ENCODE assay signal across 1 cellular context in genomic region chr17:57849874-57850754, GRCh38.
TF ChIP-seq lines count a peak whose summit lies in the region.

TSS of gene MRPS23 (minus strand) at chr17:57850044. CDS start at chr17:57850010, 34 bp downstream.

TF ChIP-seq in HepG2, 621 proteins besides CTCF, POLR2A, EP300 and RAD21 (continued from another document and continues in another):
- TF ChIP-seq, protein P1, sequence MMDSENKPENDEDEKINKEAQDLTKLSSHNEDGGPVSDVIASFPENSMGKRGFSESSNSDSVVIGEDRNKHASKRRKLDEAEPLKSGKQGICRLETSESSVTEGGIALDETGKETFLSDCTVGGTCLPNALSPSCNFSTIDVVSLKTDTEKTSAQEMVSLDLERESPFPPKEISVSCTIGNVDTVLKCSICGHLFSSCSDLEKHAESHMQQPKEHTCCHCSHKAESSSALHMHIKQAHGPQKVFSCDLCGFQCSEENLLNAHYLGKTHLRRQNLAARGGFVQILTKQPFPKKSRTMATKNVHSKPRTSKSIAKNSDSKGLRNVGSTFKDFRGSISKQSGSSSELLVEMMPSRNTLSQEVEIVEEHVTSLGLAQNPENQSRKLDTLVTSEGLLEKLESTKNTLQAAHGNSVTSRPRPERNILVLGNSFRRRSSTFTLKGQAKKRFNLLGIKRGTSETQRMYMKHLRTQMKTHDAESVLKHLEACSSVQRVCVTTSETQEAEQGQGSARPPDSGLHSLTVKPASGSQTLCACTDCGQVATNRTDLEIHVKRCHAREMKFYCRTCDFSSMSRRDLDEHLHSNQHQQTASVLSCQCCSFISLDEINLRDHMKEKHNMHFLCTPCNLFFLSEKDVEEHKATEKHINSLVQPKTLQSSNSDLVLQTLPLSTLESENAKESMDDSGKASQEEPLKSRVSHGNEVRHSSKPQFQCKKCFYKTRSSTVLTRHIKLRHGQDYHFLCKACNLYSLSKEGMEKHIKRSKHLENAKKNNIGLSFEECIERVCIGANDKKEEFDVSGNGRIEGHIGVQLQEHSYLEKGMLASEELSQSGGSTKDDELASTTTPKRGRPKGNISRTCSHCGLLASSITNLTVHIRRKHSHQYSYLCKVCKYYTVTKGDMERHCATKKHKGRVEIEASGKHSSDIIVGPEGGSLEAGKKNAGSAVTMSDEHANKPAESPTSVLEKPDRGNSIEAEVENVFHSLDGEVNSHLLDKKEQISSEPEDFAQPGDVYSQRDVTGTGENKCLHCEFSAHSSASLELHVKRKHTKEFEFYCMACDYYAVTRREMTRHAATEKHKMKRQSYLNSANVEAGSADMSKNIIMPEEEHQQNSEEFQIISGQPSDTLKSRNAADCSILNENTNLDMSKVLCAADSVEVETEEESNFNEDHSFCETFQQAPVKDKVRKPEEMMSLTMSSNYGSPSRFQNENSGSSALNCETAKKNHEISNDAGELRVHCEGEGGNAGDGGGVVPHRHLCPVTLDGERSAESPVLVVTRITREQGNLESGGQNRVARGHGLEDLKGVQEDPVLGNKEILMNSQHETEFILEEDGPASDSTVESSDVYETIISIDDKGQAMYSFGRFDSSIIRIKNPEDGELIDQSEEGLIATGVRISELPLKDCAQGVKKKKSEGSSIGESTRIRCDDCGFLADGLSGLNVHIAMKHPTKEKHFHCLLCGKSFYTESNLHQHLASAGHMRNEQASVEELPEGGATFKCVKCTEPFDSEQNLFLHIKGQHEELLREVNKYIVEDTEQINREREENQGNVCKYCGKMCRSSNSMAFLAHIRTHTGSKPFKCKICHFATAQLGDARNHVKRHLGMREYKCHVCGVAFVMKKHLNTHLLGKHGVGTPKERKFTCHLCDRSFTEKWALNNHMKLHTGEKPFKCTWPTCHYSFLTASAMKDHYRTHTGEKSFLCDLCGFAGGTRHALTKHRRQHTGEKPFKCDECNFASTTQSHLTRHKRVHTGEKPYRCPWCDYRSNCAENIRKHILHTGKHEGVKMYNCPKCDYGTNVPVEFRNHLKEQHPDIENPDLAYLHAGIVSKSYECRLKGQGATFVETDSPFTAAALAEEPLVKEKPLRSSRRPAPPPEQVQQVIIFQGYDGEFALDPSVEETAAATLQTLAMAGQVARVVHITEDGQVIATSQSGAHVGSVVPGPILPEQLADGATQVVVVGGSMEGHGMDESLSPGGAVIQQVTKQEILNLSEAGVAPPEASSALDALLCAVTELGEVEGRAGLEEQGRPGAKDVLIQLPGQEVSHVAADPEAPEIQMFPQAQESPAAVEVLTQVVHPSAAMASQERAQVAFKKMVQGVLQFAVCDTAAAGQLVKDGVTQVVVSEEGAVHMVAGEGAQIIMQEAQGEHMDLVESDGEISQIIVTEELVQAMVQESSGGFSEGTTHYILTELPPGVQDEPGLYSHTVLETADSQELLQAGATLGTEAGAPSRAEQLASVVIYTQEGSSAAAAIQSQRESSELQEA (CRISPR knock-in tag; IDR thresholded peaks at IDR 0.05; ENCODE audit: not compliant biosample characterization) = peak; percentile 99
- TF ChIP-seq ZNF251 (CRISPR knock-in tag; IDR thresholded peaks at IDR 0.05) (no peak), CREB1 (IDR thresholded peaks at IDR 0.05) (peak; percentile 61), CREB1 (CRISPR knock-in tag; IDR thresholded peaks at IDR 0.05) (peak; percentile 85), ZNF335 (CRISPR knock-in tag; IDR thresholded peaks at IDR 0.05) (peak; percentile 92), MAFG (CRISPR knock-in tag; IDR thresholded peaks at IDR 0.05) (no peak), TCF7L2 (IDR thresholded peaks at IDR 0.05; ENCODE audit: low read depth, low read length) (no peak), ZNF562 (CRISPR knock-in tag; IDR thresholded peaks at IDR 0.05; ENCODE audit: borderline replicate concordance) (no peak; the same call in 1 of the 2 replicates), ZNF34 (CRISPR knock-in tag; IDR thresholded peaks at IDR 0.05; ENCODE audit: borderline replicate concordance) (peak; percentile 95; the same call in 1 of the 2 replicates), TRIM24 (CRISPR knock-in tag; IDR thresholded peaks at IDR 0.05) (no peak), ZNF552 (CRISPR knock-in tag; IDR thresholded peaks at IDR 0.05; ENCODE audit: borderline replicate concordance) (no peak; the same call in 1 of the 2 replicates), ZNF441 (CRISPR knock-in tag; IDR thresholded peaks at IDR 0.05; ENCODE audit: borderline replicate concordance) (peak; percentile 71; the same call in 1 of the 2 replicates), FOXP1 (IDR thresholded peaks at IDR 0.05) (0 out of 2 replicates have a peak, but pooled peaks have one; percentile 60), FOXP1 (CRISPR knock-in tag; IDR thresholded peaks at IDR 0.05) (peak; percentile 59), KLF9 (CRISPR knock-in tag; IDR thresholded peaks at IDR 0.05; ENCODE audit: low read depth) (peak; percentile 80; the same call in 1 of the 2 replicates), PHF20 (CRISPR knock-in tag; IDR thresholded peaks at IDR 0.05) (peak; percentile 99), ZNF20 (CRISPR knock-in tag; IDR thresholded peaks at IDR 0.05) (0 out of 2 replicates have a peak, but pooled peaks have one; percentile 23), ZNF142 (CRISPR knock-in tag; IDR thresholded peaks at IDR 0.05) (no peak), AHR (CRISPR knock-in tag; IDR thresholded peaks at IDR 0.05) (peak; percentile 95; the same call in 1 of the 2 replicates), SOX5 (CRISPR knock-in tag; IDR thresholded peaks at IDR 0.05; ENCODE audit: borderline replicate concordance) (peak; percentile 86), NCOR1 (IDR thresholded peaks at IDR 0.05; ENCODE audit: borderline replicate concordance, low read length) (no peak), ZNF282 (IDR thresholded peaks at IDR 0.05; ENCODE audit: partially characterized antibody) (no peak), NRL (CRISPR knock-in tag; IDR thresholded peaks at IDR 0.05; ENCODE audit: borderline replicate concordance) (peak; percentile 97), DNMT3B (CRISPR knock-in tag; conservative IDR thresholded peaks at IDR 0.05) (peak; percentile 98; the same call in 1 of the 2 replicates), ZNF577 (CRISPR knock-in tag; IDR thresholded peaks at IDR 0.05; ENCODE audit: borderline replicate concordance, low read depth) (no peak), ERF (CRISPR knock-in tag; IDR thresholded peaks at IDR 0.05) (peak; percentile 99), MTF1 (CRISPR knock-in tag; IDR thresholded peaks at IDR 0.05) (no peak; the same call in 1 of the 2 replicates), ZBTB1 (CRISPR knock-in tag; IDR thresholded peaks at IDR 0.05; ENCODE audit: borderline replicate concordance) (no peak), ARID2 (CRISPR knock-in tag; IDR thresholded peaks at IDR 0.05; ENCODE audit: borderline replicate concordance) (peak; percentile 87; the same call in 1 of the 2 replicates), SIX1 (CRISPR knock-in tag; IDR thresholded peaks at IDR 0.05; ENCODE audit: borderline replicate concordance) (peak; percentile 74; the same call in 1 of the 2 replicates), RXRB (CRISPR knock-in tag; IDR thresholded peaks at IDR 0.05; ENCODE audit: borderline replicate concordance) (peak; percentile 95), FIP1L1 (IDR thresholded peaks at IDR 0.05; ENCODE audit: borderline replicate concordance, insufficient read depth, low read depth, low read length) (peak; percentile 81; the same call in 1 of the 2 replicates), DMAP1 (CRISPR knock-in tag; IDR thresholded peaks at IDR 0.05) (peak; percentile 96), NR2F1 (CRISPR knock-in tag; IDR thresholded peaks at IDR 0.05) (0 out of 4 replicates have a peak, but pooled peaks of 1 of the 2 experiments have one; percentile 5)
- TF ChIP-seq, protein P2, sequence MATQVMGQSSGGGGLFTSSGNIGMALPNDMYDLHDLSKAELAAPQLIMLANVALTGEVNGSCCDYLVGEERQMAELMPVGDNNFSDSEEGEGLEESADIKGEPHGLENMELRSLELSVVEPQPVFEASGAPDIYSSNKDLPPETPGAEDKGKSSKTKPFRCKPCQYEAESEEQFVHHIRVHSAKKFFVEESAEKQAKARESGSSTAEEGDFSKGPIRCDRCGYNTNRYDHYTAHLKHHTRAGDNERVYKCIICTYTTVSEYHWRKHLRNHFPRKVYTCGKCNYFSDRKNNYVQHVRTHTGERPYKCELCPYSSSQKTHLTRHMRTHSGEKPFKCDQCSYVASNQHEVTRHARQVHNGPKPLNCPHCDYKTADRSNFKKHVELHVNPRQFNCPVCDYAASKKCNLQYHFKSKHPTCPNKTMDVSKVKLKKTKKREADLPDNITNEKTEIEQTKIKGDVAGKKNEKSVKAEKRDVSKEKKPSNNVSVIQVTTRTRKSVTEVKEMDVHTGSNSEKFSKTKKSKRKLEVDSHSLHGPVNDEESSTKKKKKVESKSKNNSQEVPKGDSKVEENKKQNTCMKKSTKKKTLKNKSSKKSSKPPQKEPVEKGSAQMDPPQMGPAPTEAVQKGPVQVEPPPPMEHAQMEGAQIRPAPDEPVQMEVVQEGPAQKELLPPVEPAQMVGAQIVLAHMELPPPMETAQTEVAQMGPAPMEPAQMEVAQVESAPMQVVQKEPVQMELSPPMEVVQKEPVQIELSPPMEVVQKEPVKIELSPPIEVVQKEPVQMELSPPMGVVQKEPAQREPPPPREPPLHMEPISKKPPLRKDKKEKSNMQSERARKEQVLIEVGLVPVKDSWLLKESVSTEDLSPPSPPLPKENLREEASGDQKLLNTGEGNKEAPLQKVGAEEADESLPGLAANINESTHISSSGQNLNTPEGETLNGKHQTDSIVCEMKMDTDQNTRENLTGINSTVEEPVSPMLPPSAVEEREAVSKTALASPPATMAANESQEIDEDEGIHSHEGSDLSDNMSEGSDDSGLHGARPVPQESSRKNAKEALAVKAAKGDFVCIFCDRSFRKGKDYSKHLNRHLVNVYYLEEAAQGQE (IDR thresholded peaks at IDR 0.05; ENCODE audit: borderline replicate concordance in 1 of 2, low read depth in 1 of 2, low read length in 2 of 2) = peak in 1 of 2 experiments; percentile 65; a peak in 1 of 4 replicates
- TF ChIP-seq, protein P3, sequence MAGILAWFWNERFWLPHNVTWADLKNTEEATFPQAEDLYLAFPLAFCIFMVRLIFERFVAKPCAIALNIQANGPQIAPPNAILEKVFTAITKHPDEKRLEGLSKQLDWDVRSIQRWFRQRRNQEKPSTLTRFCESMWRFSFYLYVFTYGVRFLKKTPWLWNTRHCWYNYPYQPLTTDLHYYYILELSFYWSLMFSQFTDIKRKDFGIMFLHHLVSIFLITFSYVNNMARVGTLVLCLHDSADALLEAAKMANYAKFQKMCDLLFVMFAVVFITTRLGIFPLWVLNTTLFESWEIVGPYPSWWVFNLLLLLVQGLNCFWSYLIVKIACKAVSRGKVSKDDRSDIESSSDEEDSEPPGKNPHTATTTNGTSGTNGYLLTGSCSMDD (CRISPR knock-in tag; IDR thresholded peaks at IDR 0.05) = no peak
- TF ChIP-seq, protein P4, sequence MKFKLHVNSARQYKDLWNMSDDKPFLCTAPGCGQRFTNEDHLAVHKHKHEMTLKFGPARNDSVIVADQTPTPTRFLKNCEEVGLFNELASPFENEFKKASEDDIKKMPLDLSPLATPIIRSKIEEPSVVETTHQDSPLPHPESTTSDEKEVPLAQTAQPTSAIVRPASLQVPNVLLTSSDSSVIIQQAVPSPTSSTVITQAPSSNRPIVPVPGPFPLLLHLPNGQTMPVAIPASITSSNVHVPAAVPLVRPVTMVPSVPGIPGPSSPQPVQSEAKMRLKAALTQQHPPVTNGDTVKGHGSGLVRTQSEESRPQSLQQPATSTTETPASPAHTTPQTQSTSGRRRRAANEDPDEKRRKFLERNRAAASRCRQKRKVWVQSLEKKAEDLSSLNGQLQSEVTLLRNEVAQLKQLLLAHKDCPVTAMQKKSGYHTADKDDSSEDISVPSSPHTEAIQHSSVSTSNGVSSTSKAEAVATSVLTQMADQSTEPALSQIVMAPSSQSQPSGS (CRISPR knock-in tag; IDR thresholded peaks at IDR 0.05) = peak; percentile 96
- TF ChIP-seq, protein P5, sequence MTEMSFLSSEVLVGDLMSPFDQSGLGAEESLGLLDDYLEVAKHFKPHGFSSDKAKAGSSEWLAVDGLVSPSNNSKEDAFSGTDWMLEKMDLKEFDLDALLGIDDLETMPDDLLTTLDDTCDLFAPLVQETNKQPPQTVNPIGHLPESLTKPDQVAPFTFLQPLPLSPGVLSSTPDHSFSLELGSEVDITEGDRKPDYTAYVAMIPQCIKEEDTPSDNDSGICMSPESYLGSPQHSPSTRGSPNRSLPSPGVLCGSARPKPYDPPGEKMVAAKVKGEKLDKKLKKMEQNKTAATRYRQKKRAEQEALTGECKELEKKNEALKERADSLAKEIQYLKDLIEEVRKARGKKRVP (CRISPR knock-in tag; IDR thresholded peaks at IDR 0.05) = peak in 1 of 2 experiments; percentile 90; a peak in 2 of 4 replicates
